Comparison of ENCODE assay signal across 32 cellular contexts in the genomic region with DNA sequence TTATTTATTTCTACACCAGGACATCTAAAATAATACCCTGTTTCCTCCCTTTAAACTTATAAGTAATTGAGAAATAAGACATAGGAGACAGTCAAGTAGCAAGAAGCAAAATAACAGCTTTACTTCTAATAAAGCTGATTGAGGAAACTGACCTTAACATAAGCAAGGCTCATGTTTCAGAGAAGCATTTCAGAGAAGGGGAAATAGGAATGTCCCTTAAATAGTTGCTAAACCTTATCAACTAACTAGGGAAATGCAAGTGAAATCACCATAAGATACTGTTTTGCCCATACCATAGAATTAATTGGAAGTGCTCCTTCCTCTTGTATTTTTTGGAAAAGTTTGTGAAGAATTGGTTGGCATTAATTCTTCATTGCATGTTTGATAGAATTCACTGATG.
"Had no signal": no experiment of that assay in that cellular context is flagged by ENCODE, and none has a peak within 500 bp of the region (broad histone marks: within the 10 kb centered on the region; RNA-seq: fewer than 3 reads in every experiment).

No MANE protein-coding gene starts in this region.

- H3K4me2 ChIP-seq: smooth muscle cell had no signal

- H3K4me3 Mint-ChIP-seq: endodermal cell; memory B cell; mesothelial cell of epicardium; naive B cell; natural killer cell treated with Interleukin-12 subunit alpha and Interleukin-12 subunit beta and Interleukin-15 and Interleukin-18, amount 100 ng/mL, for 72 hours; neural crest cell; type B pancreatic cell had no signal

- H3K27ac Mint-ChIP-seq: endodermal cell; memory B cell; mesothelial cell of epicardium; naive B cell; natural killer cell treated with Interleukin-12 subunit alpha and Interleukin-12 subunit beta and Interleukin-15 and Interleukin-18, amount 100 ng/mL, for 72 hours; type B pancreatic cell had no signal

- H3K27me3 Mint-ChIP-seq: naive B cell; natural killer cell treated with Interleukin-12 subunit alpha and Interleukin-12 subunit beta and Interleukin-15 and Interleukin-18, amount 100 ng/mL, for 72 hours; type B pancreatic cell had no signal

- H2AFZ ChIP-seq: parathyroid adenoma had no signal

- DNase-seq: cortex of kidney; dorsolateral prefrontal cortex; effector CD4-positive, alpha-beta T cell; endodermal cell; foreskin fibroblast; gastrocnemius medialis; head of caudate nucleus; mucosa of descending colon; naive B cell; stimulated activated CD4-positive, alpha-beta T cell treated with anti-CD3 and anti-CD28 coated beads, Interleukin-12 subunit alpha, Interleukin-12 subunit beta, amount 100 ng/mL, for 4 hours; stimulated activated CD4-positive, alpha-beta T cell treated with anti-CD3 and anti-CD28 coated beads, Interleukin-1b, Interleukin-23, amount 100 ng/mL, for 48 hours; stimulated activated CD4-positive, alpha-beta T cell treated with anti-CD3 and anti-CD28 coated beads, Interleukin-4, amount 100 ng/mL, for 1 hour; stimulated activated CD8-positive, alpha-beta memory T cell treated with anti-CD3 and anti-CD28 coated beads, Interleukin-4, amount 100 ng/mL, for 48 hours; stimulated activated naive CD8-positive, alpha-beta T cell treated with anti-CD3 and anti-CD28 coated beads, Interleukin-15, Interleukin-2, amounts not matched to agents 100 U/mL and 50 U/mL, for 24 hours; substantia nigra; testis; tibial artery had no signal

- H3K4me3 ChIP-seq: dorsolateral prefrontal cortex, gastrocnemius medialis, lung, mucosa of descending colon, prostate gland, right atrium auricular region, smooth muscle cell, testis, tibial artery had no signal

- H3K4me1 ChIP-seq: parathyroid adenoma, prostate gland, testis had no signal

- H3K27me3 ChIP-seq: dorsolateral prefrontal cortex, gastrocnemius medialis, neutrophil, right atrium auricular region, testis, tibial artery had no signal

- H3K9ac ChIP-seq: parathyroid adenoma had no signal

- H3K9me3 ChIP-seq: neutrophil, prostate gland, testis had no signal

- H3K27ac ChIP-seq: dorsolateral prefrontal cortex, epithelial cell of prostate, gastrocnemius medialis, neutrophil, parathyroid adenoma, prostate gland, right atrium auricular region, testis, tibial artery had no signal

- H3K4me1 Mint-ChIP-seq: memory B cell, mesothelial cell of epicardium, naive B cell had no signal

- ATAC-seq: esophagus mucosa; gastrocnemius medialis; left lobe of liver; mucosa of descending colon; natural killer cell treated with Interleukin-12 subunit alpha and Interleukin-12 subunit beta and Interleukin-15 and Interleukin-18, amount 100 ng/mL, for 72 hours; sciatic nerve; stimulated activated naive CD8-positive, alpha-beta T cell treated with anti-CD3 and anti-CD28 coated beads, Interleukin-15, Interleukin-2, amounts not matched to agents 100 U/mL and 50 U/mL, for 24 hours had no signal

- H3K36me3 ChIP-seq: gastrocnemius medialis, neutrophil, prostate gland, right atrium auricular region, tibial artery had no signal
